22 cellular contexts compared by ENCODE assay signal in the genomic region with DNA sequence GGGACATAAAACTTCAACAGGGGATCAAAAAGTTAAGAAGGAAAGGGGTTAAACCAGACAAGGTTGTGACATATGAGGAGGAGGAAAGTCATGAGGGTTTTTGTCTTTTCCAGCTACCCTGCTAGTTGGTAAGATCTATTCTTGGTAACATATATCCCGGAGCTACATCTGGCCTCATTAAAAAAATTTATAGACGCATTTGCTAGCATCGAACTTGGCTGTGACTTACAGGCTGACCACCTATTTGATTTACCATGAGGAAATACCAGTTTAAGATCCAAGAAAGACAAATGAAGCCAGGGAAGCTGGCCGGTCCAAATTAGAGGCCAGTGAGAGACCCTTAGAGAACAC.
DNase-seq lines count a peak whose midpoint lies in the region; ATAC-seq and TF ChIP-seq lines count a peak whose summit lies in the region.
"Had no signal": no experiment of that assay in that cellular context is flagged by ENCODE, and none has a peak within 500 bp of the region (broad histone marks: within the 10 kb centered on the region; RNA-seq: fewer than 3 reads in every experiment).

No MANE protein-coding gene starts in this region.

- H4K8ac ChIP-seq in trophoblast cell (ENCODE audit: low read depth, low read length), result peak overlapping the region; percentile 74

- peaks cover 24% of the 10 kb centered on the region for H3K4me1 Mint-ChIP-seq in activated CD4-positive, alpha-beta T cell treated with anti-CD3 and anti-CD28 coated beads for 36 hours
- H3K4me1 Mint-ChIP-seq: CD14-positive monocyte had no signal

- WGBS in gastroesophageal sphincter (ENCODE audit: low coverage in 1 of 2), 2 donors, result 43 to 61% methylated on average over 4 of the region's 4 CpGs
- no CpG with 5 or more reads among the region's 4 CpGs for WGBS in trophoblast cell (ENCODE audit: extremely low coverage, insufficient coverage, insufficient read length)

- H3K36me3 ChIP-seq in RWPE2 (ENCODE audit: low read depth) (no peaks in the 10 kb centered on the region), gastroesophageal sphincter (no peaks in the 10 kb centered on the region), trophoblast cell (ENCODE audit: control insufficient read depth in 1 of 2, insufficient read depth in 2 of 2, low read length in 2 of 2) (peaks cover 8 to 9% of the 10 kb centered on the region in 2 experiments), left lung (peaks cover 0 to 61% of the 10 kb centered on the region in 2 donors)

- H3K27me3 ChIP-seq in RWPE2 (ENCODE audit: insufficient read depth, poor library complexity, severe bottlenecking) (no peaks in the 10 kb centered on the region), gastroesophageal sphincter (no peaks in the 10 kb centered on the region), trophoblast cell (ENCODE audit: insufficient read depth, low read length) (no peaks in the 10 kb centered on the region), left lung (no peaks in the 10 kb centered on the region)
- H3K27me3 ChIP-seq: upper lobe of left lung had no signal

- peak overlapping the region; percentile 61 for H3K18ac ChIP-seq in trophoblast cell (ENCODE audit: low read length)

- peaks cover 65% of the 10 kb centered on the region for H3K36me3 Mint-ChIP-seq in activated CD4-positive, alpha-beta T cell treated with anti-CD3 and anti-CD28 coated beads for 36 hours (ENCODE audit: low read depth)

- H3K4me3 Mint-ChIP-seq in activated CD4-positive, alpha-beta T cell treated with anti-CD3 and anti-CD28 coated beads for 36 hours, result no peak overlapping the region
- H3K4me3 Mint-ChIP-seq: activated T-cell treated with anti-CD3 and anti-CD28 coated beads, Interleukin-2, amount 50 U/mL, for 4 hours; CD14-positive monocyte; effector memory CD8-positive, alpha-beta T cell; H9; stimulated activated naive B cell treated with anti-CD40 and anti-IgM and Interleukin-4, amounts not matched to agents 10 μg/mL and 1 μg/mL and 100 μg/mL, for 72 hours had no signal

- peak overlapping the region; percentile 0 for H3K27ac ChIP-seq in RWPE2 (ENCODE audit: poor library complexity, severe bottlenecking)
- peak overlapping the region; percentile 41 to 85 (median 74) for H3K27ac ChIP-seq in gastroesophageal sphincter
- H3K27ac ChIP-seq in trophoblast cell (ENCODE audit: low read depth, low read length), result no peak overlapping the region
- H3K27ac ChIP-seq in left lung, result no peak overlapping the region
- H3K27ac ChIP-seq: 22Rv1, upper lobe of left lung had no signal

- no peaks in the 10 kb centered on the region for H3K9me3 ChIP-seq in RWPE2 (ENCODE audit: severe bottlenecking)
- H3K9me3 ChIP-seq in gastroesophageal sphincter, result no peaks in the 10 kb centered on the region
- no peaks in the 10 kb centered on the region for H3K9me3 ChIP-seq in trophoblast cell (ENCODE audit: insufficient read depth, low read depth, low read length)
- no peaks in the 10 kb centered on the region for H3K9me3 ChIP-seq in left lung
- H3K9me3 ChIP-seq: upper lobe of left lung had no signal

- CTCF ChIA-PET in activated CD4-positive, alpha-beta T cell treated with anti-CD3 and anti-CD28 coated beads for 36 hours (lab: Charles Lee), result interaction anchor here (0.7 to 2.1 kb wide), 7 partner anchors 10 to 99 kb away, joined by 3 to 9 read pairs (median 5); no protein-coding TSS in a partner anchor

- H3K9me3 Mint-ChIP-seq in activated CD4-positive, alpha-beta T cell treated with anti-CD3 and anti-CD28 coated beads for 36 hours (ENCODE audit: low read depth), result no peaks in the 10 kb centered on the region
- H3K9me3 Mint-ChIP-seq: activated T-cell treated with anti-CD3 and anti-CD28 coated beads, Interleukin-2, amount 50 U/mL, for 4 hours; CD14-positive monocyte; effector memory CD8-positive, alpha-beta T cell; H9; stimulated activated naive B cell treated with anti-CD40 and anti-IgM and Interleukin-4, amounts not matched to agents 10 μg/mL and 1 μg/mL and 100 μg/mL, for 72 hours had no signal

- H4K12ac ChIP-seq in trophoblast cell (ENCODE audit: low read depth, low read length), result no peak overlapping the region

- peak overlapping the region; percentile 78 for H2BK5ac ChIP-seq in trophoblast cell (ENCODE audit: low read depth, low read length, poor library complexity)

- H3K4me2 ChIP-seq in trophoblast cell (ENCODE audit: low read length), result no peak overlapping the region

- no peak for TF ChIP-seq POLR2A in gastroesophageal sphincter (IDR thresholded peaks at IDR 0.05)

- TF ChIP-seq EP300 in gastroesophageal sphincter (IDR thresholded peaks at IDR 0.05), result no peak

- TF ChIP-seq CTCF in RWPE2 (IDR thresholded peaks at IDR 0.05; ENCODE audit: poor library complexity, severe bottlenecking) (no peak), gastroesophageal sphincter (IDR thresholded peaks at IDR 0.05) (no peak), left lung (IDR thresholded peaks at IDR 0.05) (no peak)

- peak overlapping the region; percentile 16 for H4K91ac ChIP-seq in trophoblast cell (ENCODE audit: low read depth, low read length)

- H3K9ac ChIP-seq in trophoblast cell (ENCODE audit: low read length), result no peak overlapping the region

- no peaks in the 10 kb centered on the region for H3K27me3 Mint-ChIP-seq in activated CD4-positive, alpha-beta T cell treated with anti-CD3 and anti-CD28 coated beads for 36 hours
- H3K27me3 Mint-ChIP-seq: effector memory CD8-positive, alpha-beta T cell; progenitor cell of endocrine pancreas; stimulated activated naive B cell treated with anti-CD40 and anti-IgM and Interleukin-4, amounts not matched to agents 10 μg/mL and 1 μg/mL and 100 μg/mL, for 72 hours had no signal

- H3K23ac ChIP-seq in trophoblast cell (ENCODE audit: low read length), result no peak overlapping the region

- H3K27ac Mint-ChIP-seq in activated CD4-positive, alpha-beta T cell treated with anti-CD3 and anti-CD28 coated beads for 36 hours, result peak overlapping the region; percentile 67
- H3K27ac Mint-ChIP-seq: H9, progenitor cell of endocrine pancreas had no signal

- peak overlapping the region; percentile 24 for H3K4ac ChIP-seq in trophoblast cell (ENCODE audit: low read depth, low read length)

- H2AK5ac ChIP-seq in trophoblast cell (ENCODE audit: low read length), result peak overlapping the region; percentile 1

- H3K4me3 ChIP-seq in RWPE2 (ENCODE audit: severe bottlenecking) (no peak overlapping the region), gastroesophageal sphincter (no peak overlapping the region), trophoblast cell (ENCODE audit: low read depth, low read length) (no peak overlapping the region), left lung (no peak overlapping the region)
- H3K4me3 ChIP-seq: upper lobe of left lung had no signal

- intact Hi-C loops in activated CD4-positive, alpha-beta T cell treated with anti-CD3 and anti-CD28 coated beads for 36 hours (cut with DNase I, micrococcal nuclease), result no loop called here
- intact Hi-C loops in left lung (cut with DNase I), result no loop called here

- no peak overlapping the region for H2AFZ ChIP-seq in trophoblast cell (ENCODE audit: insufficient read depth, low read length, poor library complexity)

- peaks cover 30% of the 10 kb centered on the region for H3K79me1 ChIP-seq in trophoblast cell (ENCODE audit: low read length)

- peaks cover 3% of the 10 kb centered on the region for H3K79me2 ChIP-seq in trophoblast cell (ENCODE audit: control insufficient read depth, insufficient read depth, low read length, poor library complexity)

- no peak for ATAC-seq in activated CD4-positive, alpha-beta T cell treated with anti-CD3 and anti-CD28 coated beads for 36 hours
- ATAC-seq in RWPE2 (ENCODE audit: low read depth) (no peak), gastroesophageal sphincter (no peak), HG02588 (IDR thresholded peaks at IDR 0.05; ENCODE audit: unreplicated experiment) (no peak), left lung (no peak)
- ATAC-seq: activated T-cell treated with anti-CD3 and anti-CD28 coated beads, Interleukin-2, amount 50 U/mL, for 4 hours; effector memory CD8-positive, alpha-beta T cell; stimulated activated naive B cell treated with anti-CD40 and anti-IgM and Interleukin-4, amounts not matched to agents 10 μg/mL and 1 μg/mL and 100 μg/mL, for 72 hours had no signal

- peak overlapping the region; percentile 95 for H2BK120ac ChIP-seq in trophoblast cell (ENCODE audit: insufficient read depth, low read length, poor library complexity)

- POLR2A ChIA-PET in activated CD4-positive, alpha-beta T cell treated with anti-CD3 and anti-CD28 coated beads for 36 hours (lab: Charles Lee), result no interaction called here

- H3K14ac ChIP-seq in trophoblast cell (ENCODE audit: low read length), result peak overlapping the region; percentile 45

- H2BK12ac ChIP-seq in trophoblast cell (ENCODE audit: low read length), result peak overlapping the region; percentile 88

- peaks cover 8% of the 10 kb centered on the region for H3K4me1 ChIP-seq in RWPE2 (ENCODE audit: insufficient read depth, poor library complexity, severe bottlenecking)
- peaks cover 0 to 47% (median 8%) of the 10 kb centered on the region in 3 donors for H3K4me1 ChIP-seq in gastroesophageal sphincter
- H3K4me1 ChIP-seq in trophoblast cell (ENCODE audit: control insufficient read depth in 1 of 2, insufficient read depth in 2 of 2, low read length in 2 of 2), result peaks cover 5 to 18% of the 10 kb centered on the region in 2 experiments
- H3K4me1 ChIP-seq in left lung, result no peaks in the 10 kb centered on the region
- H3K4me1 ChIP-seq: upper lobe of left lung had no signal

- DNase-seq in activated CD4-positive, alpha-beta T cell treated with anti-CD3 and anti-CD28 coated beads for 36 hours, result no peak
- no peak for DNase-seq in activated CD4-positive, alpha-beta T cell treated with anti-CD3 and anti-CD28 coated beads for 4 hours
- DNase-seq in RWPE2 (ENCODE audit: low spot score) (no peak), trophoblast cell (no peak), DMS79 (lab: John Stamatoyannopoulos, UW) (no peak), left lung (no peak)
- DNase-seq: activated T-cell treated with anti-CD3 and anti-CD28 coated beads, Interleukin-2, amount 50 U/mL, for 4 hours; central memory CD4-positive, alpha-beta T cell; effector memory CD8-positive, alpha-beta T cell; H9; hypothalamus; KG1; NCI-H2081 treated with DMSO at 0.1 percent for 48 hours; NCI-H524 treated with DMSO at 0.1 percent for 48 hours; stimulated activated CD4-positive, alpha-beta T cell treated with anti-CD3 and anti-CD28 coated beads, Interleukin-12 subunit alpha, Interleukin-12 subunit beta, amount 100 ng/mL, for 4 hours; stimulated activated naive B cell treated with anti-CD40 and anti-IgM and Interleukin-4, amounts not matched to agents 10 μg/mL and 1 μg/mL and 100 μg/mL, for 72 hours; upper lobe of left lung had no signal

Comparison
In these comparisons a context has a peak if more than half of its experiments do, and no peak if none do; other contexts are left out.
1. H3K27ac ChIP-seq: peak in RWPE2 (single experiment) and gastroesophageal sphincter (4 of 4); none in trophoblast cell (single experiment) and left lung (0 of 2).